ENCODE assay signal across 1 cellular context in genomic region chr14:93787465-93788306, GRCh38.
TF ChIP-seq lines count a peak whose summit lies in the region.

No MANE protein-coding gene starts in this region.

TF ChIP-seq in SK-N-SH, 30 proteins besides CTCF, POLR2A, EP300 and RAD21 (continued from another document):
- TF ChIP-seq TAF1 (IDR thresholded peaks at IDR 0.05; ENCODE audit: borderline replicate concordance, low read depth, low read length) (no peak), REST (IDR thresholded peaks at IDR 0.05; ENCODE audit: low read depth, low read length) (no peak)
